Comparison of ENCODE assay signal across 15 cellular contexts in the genomic region with DNA sequence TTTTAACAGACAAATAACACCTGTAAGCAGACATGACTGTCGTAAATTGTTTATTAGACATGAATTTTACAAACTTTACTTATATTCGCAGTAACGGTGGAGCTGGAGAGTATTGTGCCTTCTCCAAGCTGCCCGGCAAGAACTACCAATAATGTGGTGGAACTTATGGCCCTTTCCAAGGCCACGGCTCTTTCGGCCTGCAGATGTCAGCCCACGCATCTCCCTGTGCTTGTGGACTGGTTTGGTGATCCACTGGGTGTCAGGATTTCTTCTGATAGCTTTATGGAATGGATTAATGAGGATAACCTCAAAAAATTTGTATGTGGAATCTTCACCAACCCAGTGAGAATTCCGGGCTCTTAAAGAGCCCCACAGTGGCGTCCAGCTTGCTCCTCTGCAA. TPM values are rescaled to one million over a fixed set of nuclear protein-coding genes. Genes with fewer than 3 reads are reported as not detected.
"Had no signal": no experiment of that assay in that cellular context is flagged by ENCODE, and none has a peak within 500 bp of the region (broad histone marks: within the 10 kb centered on the region; RNA-seq: fewer than 3 reads in every experiment).

No MANE protein-coding gene starts in this region.

RNA-seq across cellular contexts. Expression of gene GSC, which starts 30.9 kb away (rescaled TPM):
- total RNA-seq: activated B cell treated with CpG ODN at 0.5 μM for 24 hours; activated CD4-positive, alpha-beta memory T cell treated with anti-CD3 and anti-CD28 coated beads for 36 hours; activated CD4-positive, alpha-beta T cell treated with anti-CD3 and anti-CD28 coated beads, Interleukin-2, amount 10 ng/mL, durations not matched to agents 24 days and 14 days; activated CD8-positive, alpha-beta memory T cell treated with anti-CD3 and anti-CD28 coated beads for 36 hours; activated CD8-positive, alpha-beta T cell treated with anti-CD3 and anti-CD28 coated beads for 36 hours; activated naive CD4-positive, alpha-beta T cell treated with anti-CD3 and anti-CD28 coated beads for 36 hours; activated naive CD4-positive, alpha-beta T cell treated with anti-CD3 and anti-CD28 coated beads, Interleukin-2, amount 50 U/mL, for 72 hours; activated naive CD8-positive, alpha-beta T cell treated with anti-CD3 and anti-CD28 coated beads for 36 hours; activated T-cell treated with anti-CD3 and anti-CD28 coated beads, Interleukin-2, amount 50 U/mL, for 4 hours; activated T-helper 1 cell treated with anti-CD3 and anti-CD28 coated beads, Interleukin-12 subunit alpha, Interleukin-12 subunit beta, Interleukin-2, Interleukin-4 antibody, amounts not matched to agents 30 ng/mL and 10 ng/mL and 1 ng/mL, durations not matched to agents 14 hours and 24 hours and 36 hours; activated T-helper 17 cell treated with anti-CD3 and anti-CD28 coated beads, Interleukin-2, amount 50 U/mL, for 72 hours; astrocyte; cerebellum; T-helper 1 cell treated with Interleukin-12 subunit alpha and Interleukin-12 subunit beta and Interleukin-4 antibody, amounts not matched to agents 30 ng/mL and 1 ng/mL, for 36 hours; T-helper 2 cell treated with Interferon-gamma antibody and Interleukin-4, amounts not matched to agents 100 ng/mL and 5 ng/mL, for 36 hours had no signal
